Comparison of ENCODE assay signal across 23 cellular contexts in genomic region chr2:191272064-191272463, GRCh38.
"Had no signal": no experiment of that assay in that cellular context is flagged by ENCODE, and none has a peak within 500 bp of the region (broad histone marks: within the 10 kb centered on the region; RNA-seq: fewer than 3 reads in every experiment).

No MANE protein-coding gene starts in this region.

- H3K9me3 Mint-ChIP-seq: nephron progenitor cell had no signal

- H3K4me3 ChIP-seq: esophagus squamous epithelium, gastroesophageal sphincter, hepatocyte, lower lobe of right lung, psoas muscle, sigmoid colon, skin epidermis, stomach, upper lobe of left lung, vagina had no signal

- DNase-seq: effector memory CD4-positive, alpha-beta T cell; esophagus squamous epithelium; foreskin fibroblast; kidney; left colon; lower lobe of right lung; mesendoderm; naive thymus-derived CD4-positive, alpha-beta T cell; nephron progenitor cell; psoas muscle; retina; sigmoid colon; stimulated activated CD4-positive, alpha-beta T cell treated with anti-CD3 and anti-CD28 coated beads, Interleukin-2, amount 100 ng/mL, for 24 hours; stimulated activated CD4-positive, alpha-beta T cell treated with anti-CD3 and anti-CD28 coated beads, Interleukin-4, amount 100 ng/mL, for 4 hours; stimulated activated naive B cell treated with anti-CD40 and anti-IgM and Interleukin-4, amounts not matched to agents 10 μg/mL and 1 μg/mL and 100 μg/mL, for 72 hours; stomach; substantia nigra; upper lobe of left lung had no signal

- H3K9me3 ChIP-seq: esophagus squamous epithelium, gastroesophageal sphincter, lower lobe of right lung, neutrophil, psoas muscle, sigmoid colon, stomach, upper lobe of left lung, vagina had no signal

- H3K27me3 Mint-ChIP-seq: stimulated activated naive B cell treated with anti-CD40 and anti-IgM and Interleukin-4, amounts not matched to agents 10 μg/mL and 1 μg/mL and 100 μg/mL, for 72 hours had no signal

- H3K4me1 Mint-ChIP-seq: naive thymus-derived CD4-positive, alpha-beta T cell had no signal

- ATAC-seq: gastroesophageal sphincter; left colon; lower lobe of right lung; naive thymus-derived CD4-positive, alpha-beta T cell; psoas muscle; stimulated activated naive B cell treated with anti-CD40 and anti-IgM and Interleukin-4, amounts not matched to agents 10 μg/mL and 1 μg/mL and 100 μg/mL, for 72 hours had no signal

- H3K4me3 Mint-ChIP-seq: naive thymus-derived CD4-positive, alpha-beta T cell; nephron progenitor cell; stimulated activated naive B cell treated with anti-CD40 and anti-IgM and Interleukin-4, amounts not matched to agents 10 μg/mL and 1 μg/mL and 100 μg/mL, for 72 hours had no signal

- H3K27me3 ChIP-seq: esophagus squamous epithelium, gastroesophageal sphincter, hepatocyte, neutrophil, sigmoid colon, stomach, upper lobe of left lung, vagina had no signal

- H3K36me3 ChIP-seq: esophagus squamous epithelium, gastroesophageal sphincter, lower lobe of right lung, neutrophil, sigmoid colon, stomach, vagina had no signal

- H3K27ac Mint-ChIP-seq: naive thymus-derived CD4-positive, alpha-beta T cell; nephron progenitor cell; stimulated activated naive B cell treated with anti-CD40 and anti-IgM and Interleukin-4, amounts not matched to agents 10 μg/mL and 1 μg/mL and 100 μg/mL, for 72 hours had no signal

- H3K27ac ChIP-seq: esophagus squamous epithelium, gastroesophageal sphincter, hepatocyte, lower lobe of right lung, neutrophil, psoas muscle, sigmoid colon, skin epidermis, stomach, upper lobe of left lung, vagina had no signal

- H3K4me1 ChIP-seq: psoas muscle, sigmoid colon, vagina had no signal
